ENCODE assay signal across 6 cellular contexts in the genomic region with DNA sequence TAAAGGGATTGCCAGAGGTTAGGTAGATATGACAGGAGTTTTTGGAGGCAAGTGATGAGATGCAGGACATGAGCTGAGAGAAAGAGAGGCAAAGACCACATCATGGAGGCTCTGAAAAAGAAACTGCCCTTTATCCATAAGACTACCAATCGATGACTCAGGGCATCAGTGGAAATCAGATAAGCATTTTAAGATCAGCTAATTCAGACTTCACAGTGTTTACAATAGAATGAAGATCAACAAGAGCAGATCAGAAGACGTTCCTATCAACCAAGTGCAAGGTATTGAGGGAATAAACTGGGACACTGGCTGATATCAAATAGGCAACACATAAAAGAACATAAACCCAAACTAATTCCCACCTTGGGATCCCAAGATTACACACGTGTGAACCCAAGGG.
"Had no signal": no experiment of that assay in that cellular context is flagged by ENCODE, and none has a peak within 500 bp of the region (broad histone marks: within the 10 kb centered on the region; RNA-seq: fewer than 3 reads in every experiment).

No MANE protein-coding gene starts in this region.

- H3K4me3 Mint-ChIP-seq: H9 had no signal

- H2AFZ ChIP-seq: GM23248 had no signal

- H3K27ac ChIP-seq: GM23248 had no signal

- ATAC-seq: K562 had no signal

- H3K9ac ChIP-seq: GM23248 had no signal

- H3K4me1 Mint-ChIP-seq: H9 had no signal

- H3K4me3 ChIP-seq: GM23248, K562 had no signal

- DNase-seq: GM23248, H9, HCEC 1CT, IMR-90, KG1 had no signal

- H3K9me3 Mint-ChIP-seq: H9 had no signal
